Comparison of ENCODE assay signal across 8 cellular contexts in genomic region chr6:156988276-156989158, GRCh38.
DNase-seq lines count a peak whose midpoint lies in the region; ATAC-seq and TF ChIP-seq lines count a peak whose summit lies in the region.

No MANE protein-coding gene starts in this region.

- POLR2A ChIA-PET in activated CD4-positive, alpha-beta memory T cell treated with anti-CD3 and anti-CD28 coated beads, Interleukin-2, amount 10 ng/mL, durations not matched to agents 7 days and 5 days (lab: Charles Lee): interaction anchor here (1.9 kb wide), 1 partner anchor 208 kb away, joined by 4 read pairs; no protein-coding TSS in a partner anchor

- peaks cover 41% of the 10 kb centered on the region for H3K4me1 Mint-ChIP-seq in activated T-helper 1 cell treated with anti-CD3 and anti-CD28 coated beads, Interleukin-12 subunit alpha, Interleukin-12 subunit beta, Interleukin-2, Interleukin-4 antibody, amounts not matched to agents 30 ng/mL and 10 ng/mL and 1 ng/mL, durations not matched to agents 14 hours and 24 hours and 36 hours (ENCODE audit: low read depth)
- H3K4me1 Mint-ChIP-seq in progenitor cell of endocrine pancreas (ENCODE audit: low read depth): peaks cover 49% of the 10 kb centered on the region
- H3K4me1 Mint-ChIP-seq in activated CD4-positive, alpha-beta memory T cell treated with anti-CD3 and anti-CD28 coated beads, Interleukin-2, amount 10 ng/mL, durations not matched to agents 7 days and 5 days: peaks cover 31% of the 10 kb centered on the region

- ATAC-seq in GM19438 (IDR thresholded peaks at IDR 0.05; ENCODE audit: low read depth, unreplicated experiment): peak; percentile 66
- ATAC-seq in HG03378 (IDR thresholded peaks at IDR 0.05; ENCODE audit: unreplicated experiment): peak; percentile 82
- no peak for ATAC-seq in Right ventricle myocardium superior (ENCODE audit: poor library complexity)

- DNase-seq in Daoy (ENCODE audit: low read depth) (peak; percentile 35), progenitor cell of endocrine pancreas (ENCODE audit: low spot score, unreplicated experiment) (no peak), Right ventricle myocardium superior (no peak), 8988T (no peak)
- no peak for DNase-seq in activated T-helper 1 cell treated with anti-CD3 and anti-CD28 coated beads, Interleukin-12 subunit alpha, Interleukin-12 subunit beta, Interleukin-2, Interleukin-4 antibody, amounts not matched to agents 30 ng/mL and 10 ng/mL and 1 ng/mL, durations not matched to agents 14 hours and 24 hours and 36 hours (ENCODE audit: low spot score)
- DNase-seq in activated CD4-positive, alpha-beta memory T cell treated with anti-CD3 and anti-CD28 coated beads, Interleukin-2, amount 10 ng/mL, durations not matched to agents 7 days and 5 days: no peak

- CTCF ChIA-PET in activated CD4-positive, alpha-beta memory T cell treated with anti-CD3 and anti-CD28 coated beads, Interleukin-2, amount 10 ng/mL, durations not matched to agents 7 days and 5 days (lab: Charles Lee): interaction anchor here (1.2 to 1.4 kb wide), 2 partner anchors 12 to 16 kb away, joined by 3 to 4 read pairs; no protein-coding TSS in a partner anchor

- peak overlapping the region; percentile 28 for H3K27ac Mint-ChIP-seq in activated T-helper 1 cell treated with anti-CD3 and anti-CD28 coated beads, Interleukin-12 subunit alpha, Interleukin-12 subunit beta, Interleukin-2, Interleukin-4 antibody, amounts not matched to agents 30 ng/mL and 10 ng/mL and 1 ng/mL, durations not matched to agents 14 hours and 24 hours and 36 hours
- peak overlapping the region; percentile 37 for H3K27ac Mint-ChIP-seq in progenitor cell of endocrine pancreas
- H3K27ac Mint-ChIP-seq in activated CD4-positive, alpha-beta memory T cell treated with anti-CD3 and anti-CD28 coated beads, Interleukin-2, amount 10 ng/mL, durations not matched to agents 7 days and 5 days: no peak overlapping the region

- H3K36me3 Mint-ChIP-seq in activated T-helper 1 cell treated with anti-CD3 and anti-CD28 coated beads, Interleukin-12 subunit alpha, Interleukin-12 subunit beta, Interleukin-2, Interleukin-4 antibody, amounts not matched to agents 30 ng/mL and 10 ng/mL and 1 ng/mL, durations not matched to agents 14 hours and 24 hours and 36 hours (ENCODE audit: low read depth): no peaks in the 10 kb centered on the region
- no peaks in the 10 kb centered on the region for H3K36me3 Mint-ChIP-seq in progenitor cell of endocrine pancreas (ENCODE audit: insufficient read depth)
- no peaks in the 10 kb centered on the region for H3K36me3 Mint-ChIP-seq in activated CD4-positive, alpha-beta memory T cell treated with anti-CD3 and anti-CD28 coated beads, Interleukin-2, amount 10 ng/mL, durations not matched to agents 7 days and 5 days (ENCODE audit: low read depth)

- no peak overlapping the region for H3K4me3 Mint-ChIP-seq in activated T-helper 1 cell treated with anti-CD3 and anti-CD28 coated beads, Interleukin-12 subunit alpha, Interleukin-12 subunit beta, Interleukin-2, Interleukin-4 antibody, amounts not matched to agents 30 ng/mL and 10 ng/mL and 1 ng/mL, durations not matched to agents 14 hours and 24 hours and 36 hours
- no peak overlapping the region for H3K4me3 Mint-ChIP-seq in progenitor cell of endocrine pancreas (ENCODE audit: low read depth)
- no peak overlapping the region for H3K4me3 Mint-ChIP-seq in activated CD4-positive, alpha-beta memory T cell treated with anti-CD3 and anti-CD28 coated beads, Interleukin-2, amount 10 ng/mL, durations not matched to agents 7 days and 5 days

- H3K9me3 Mint-ChIP-seq in activated T-helper 1 cell treated with anti-CD3 and anti-CD28 coated beads, Interleukin-12 subunit alpha, Interleukin-12 subunit beta, Interleukin-2, Interleukin-4 antibody, amounts not matched to agents 30 ng/mL and 10 ng/mL and 1 ng/mL, durations not matched to agents 14 hours and 24 hours and 36 hours: no peaks in the 10 kb centered on the region
- no peaks in the 10 kb centered on the region for H3K9me3 Mint-ChIP-seq in progenitor cell of endocrine pancreas (ENCODE audit: low read depth)
- no peaks in the 10 kb centered on the region for H3K9me3 Mint-ChIP-seq in activated CD4-positive, alpha-beta memory T cell treated with anti-CD3 and anti-CD28 coated beads, Interleukin-2, amount 10 ng/mL, durations not matched to agents 7 days and 5 days

- intact Hi-C loops in activated T-helper 1 cell treated with anti-CD3 and anti-CD28 coated beads, Interleukin-12 subunit alpha, Interleukin-12 subunit beta, Interleukin-2, Interleukin-4 antibody, amounts not matched to agents 30 ng/mL and 10 ng/mL and 1 ng/mL, durations not matched to agents 14 hours and 24 hours and 36 hours (cut with micrococcal nuclease): no loop called here
- intact Hi-C loops in Right ventricle myocardium superior (cut with DNase I): no loop called here

- no peak for TF ChIP-seq CTCF in progenitor cell of endocrine pancreas (IDR thresholded peaks at IDR 0.05; ENCODE audit: unreplicated experiment)

- H3K27me3 Mint-ChIP-seq in activated T-helper 1 cell treated with anti-CD3 and anti-CD28 coated beads, Interleukin-12 subunit alpha, Interleukin-12 subunit beta, Interleukin-2, Interleukin-4 antibody, amounts not matched to agents 30 ng/mL and 10 ng/mL and 1 ng/mL, durations not matched to agents 14 hours and 24 hours and 36 hours (ENCODE audit: insufficient read depth): no peaks in the 10 kb centered on the region
- H3K27me3 Mint-ChIP-seq in progenitor cell of endocrine pancreas: no peaks in the 10 kb centered on the region
- no peaks in the 10 kb centered on the region for H3K27me3 Mint-ChIP-seq in activated CD4-positive, alpha-beta memory T cell treated with anti-CD3 and anti-CD28 coated beads, Interleukin-2, amount 10 ng/mL, durations not matched to agents 7 days and 5 days
